24 cellular contexts compared by ENCODE assay signal in genomic region chr20:57695940-57696339, GRCh38. TPM values are rescaled to one million over a fixed set of nuclear protein-coding genes. Genes with fewer than 3 reads are reported as not detected.
DNase-seq lines count a peak whose midpoint lies in the region; ATAC-seq and TF ChIP-seq lines count a peak whose summit lies in the region.
"Had no signal": no experiment of that assay in that cellular context is flagged by ENCODE, and none has a peak within 500 bp of the region (broad histone marks: within the 10 kb centered on the region; RNA-seq: fewer than 3 reads in every experiment).

No MANE protein-coding gene starts in this region.

- H3K9me3 ChIP-seq in thoracic aorta = no peaks in the 10 kb centered on the region

- H3K27ac Mint-ChIP-seq in T-helper 2 cell treated with Interferon-gamma antibody and Interleukin-4, amounts not matched to agents 5 μg/mL and 100 μg/mL, for 36 hours = no peak overlapping the region
- H3K27ac Mint-ChIP-seq: activated CD8-positive, alpha-beta memory T cell treated with anti-CD3 and anti-CD28 coated beads, Interleukin-2, amount 10 ng/mL, durations not matched to agents 7 days and 5 days; activated T-helper 17 cell treated with anti-CD3 and anti-CD28 coated beads, Interleukin-2, amount 50 U/mL, for 72 hours; IgD-negative memory B cell; nephron progenitor cell; progenitor cell of endocrine pancreas; stimulated activated naive CD8-positive, alpha-beta T cell treated with anti-CD3 and anti-CD28 coated beads, Interleukin-15, Interleukin-2, amounts not matched to agents 100 ng/mL and 50 ng/mL, for 24 hours; type B pancreatic cell had no signal

- TF ChIP-seq CTCF in thoracic aorta (IDR thresholded peaks at IDR 0.05) (no peak), GM13977 (IDR thresholded peaks at IDR 0.05; ENCODE audit: extremely low read depth, insufficient read depth, missing control alignments) (no peak)

- no peak overlapping the region for H3K4me3 Mint-ChIP-seq in T-helper 2 cell treated with Interferon-gamma antibody and Interleukin-4, amounts not matched to agents 5 μg/mL and 100 μg/mL, for 36 hours
- H3K4me3 Mint-ChIP-seq: activated CD8-positive, alpha-beta memory T cell treated with anti-CD3 and anti-CD28 coated beads, Interleukin-2, amount 10 ng/mL, durations not matched to agents 7 days and 5 days; activated naive CD8-positive, alpha-beta T cell; activated T-helper 17 cell treated with anti-CD3 and anti-CD28 coated beads, Interleukin-2, amount 50 U/mL, for 72 hours; endodermal cell; nephron progenitor cell; stimulated activated naive CD8-positive, alpha-beta T cell treated with anti-CD3 and anti-CD28 coated beads, Interleukin-15, Interleukin-2, amounts not matched to agents 100 ng/mL and 50 ng/mL, for 24 hours; type B pancreatic cell had no signal

- DNase-seq in NCI-H1417 (lab: John Stamatoyannopoulos, UW) = peak in 2 of 3 experiments; percentile 24 to 64
- DNase-seq in NCI-H1417 treated with DMSO at 0.1 percent for 48 hours (lab: John Stamatoyannopoulos, UW) = no peak
- peak; percentile 70 for DNase-seq in NCI-H2171 treated with DMSO at 0.1 percent for 48 hours (lab: John Stamatoyannopoulos, UW)
- DNase-seq in caudate nucleus (lab: John Stamatoyannopoulos, UW) = no peak
- no peak for DNase-seq in thoracic aorta (ENCODE audit: low spot score)
- DNase-seq in T-helper 2 cell treated with Interferon-gamma antibody and Interleukin-4, amounts not matched to agents 5 μg/mL and 100 μg/mL, for 36 hours (ENCODE audit: low spot score) = no peak
- no peak for DNase-seq in GM13977 (ENCODE audit: low spot score)
- DNase-seq: activated CD4-positive, alpha-beta T cell treated with anti-CD3 and anti-CD28 coated beads for 48 hours; activated CD8-positive, alpha-beta memory T cell treated with anti-CD3 and anti-CD28 coated beads, Interleukin-2, amount 10 ng/mL, durations not matched to agents 7 days and 5 days; endodermal cell; MM.1S; NCI-H1694 treated with DMSO at 0.1 percent for 48 hours; NCI-H345; nephron progenitor cell; stimulated activated CD4-positive, alpha-beta T cell treated with anti-CD3 and anti-CD28 coated beads, Interleukin-4, amount 100 ng/mL, for 1 hour had no signal

- no peaks in the 10 kb centered on the region for H3K36me3 Mint-ChIP-seq in T-helper 2 cell treated with Interferon-gamma antibody and Interleukin-4, amounts not matched to agents 5 μg/mL and 100 μg/mL, for 36 hours (ENCODE audit: low read depth)
- H3K36me3 Mint-ChIP-seq: activated CD8-positive, alpha-beta memory T cell treated with anti-CD3 and anti-CD28 coated beads, Interleukin-2, amount 10 ng/mL, durations not matched to agents 7 days and 5 days; type B pancreatic cell had no signal

- peaks cover 48 to 99% of the 10 kb centered on the region in 2 donors for H3K4me1 ChIP-seq in thoracic aorta (ENCODE audit: control insufficient read depth in 1 of 2, low read depth in 2 of 2)

- ATAC-seq in thoracic aorta (ENCODE audit: insufficient number of reproducible peaks, low FRiP score, low read depth) (no peak), GM21529 (IDR thresholded peaks at IDR 0.05; ENCODE audit: unreplicated experiment) (no peak)
- ATAC-seq: activated CD8-positive, alpha-beta memory T cell treated with anti-CD3 and anti-CD28 coated beads, Interleukin-2, amount 10 ng/mL, durations not matched to agents 7 days and 5 days; activated T-helper 17 cell treated with anti-CD3 and anti-CD28 coated beads, Interleukin-2, amount 50 U/mL, for 72 hours had no signal

- H3K27ac ChIP-seq in caudate nucleus (ENCODE audit: low read depth, low read length) (peak overlapping the region; percentile 26), thoracic aorta (peak overlapping the region; percentile 22 to 55)
- H3K27ac ChIP-seq: HL-60 had no signal

- no peaks in the 10 kb centered on the region for H3K27me3 ChIP-seq in thoracic aorta (replicated peaks; ENCODE audit: insufficient read depth)

- no peaks in the 10 kb centered on the region for H3K27me3 Mint-ChIP-seq in T-helper 2 cell treated with Interferon-gamma antibody and Interleukin-4, amounts not matched to agents 5 μg/mL and 100 μg/mL, for 36 hours (ENCODE audit: low read depth)
- H3K27me3 Mint-ChIP-seq: activated naive CD8-positive, alpha-beta T cell; activated T-helper 17 cell treated with anti-CD3 and anti-CD28 coated beads, Interleukin-2, amount 50 U/mL, for 72 hours; progenitor cell of endocrine pancreas; stimulated activated naive CD8-positive, alpha-beta T cell treated with anti-CD3 and anti-CD28 coated beads, Interleukin-15, Interleukin-2, amounts not matched to agents 100 ng/mL and 50 ng/mL, for 24 hours had no signal

- H3K9me3 Mint-ChIP-seq in T-helper 2 cell treated with Interferon-gamma antibody and Interleukin-4, amounts not matched to agents 5 μg/mL and 100 μg/mL, for 36 hours = no peaks in the 10 kb centered on the region
- H3K9me3 Mint-ChIP-seq: activated T-helper 17 cell treated with anti-CD3 and anti-CD28 coated beads, Interleukin-2, amount 50 U/mL, for 72 hours; endodermal cell; IgD-negative memory B cell; nephron progenitor cell; stimulated activated naive CD8-positive, alpha-beta T cell treated with anti-CD3 and anti-CD28 coated beads, Interleukin-15, Interleukin-2, amounts not matched to agents 100 ng/mL and 50 ng/mL, for 24 hours; type B pancreatic cell had no signal

- H3K4me1 Mint-ChIP-seq in T-helper 2 cell treated with Interferon-gamma antibody and Interleukin-4, amounts not matched to agents 5 μg/mL and 100 μg/mL, for 36 hours (ENCODE audit: low read depth) = peaks cover 7% of the 10 kb centered on the region

- no peaks in the 10 kb centered on the region for H3K36me3 ChIP-seq in thoracic aorta

- in situ Hi-C loops in GM13977 (cut with MboI; ENCODE audit: low pct_unique_long_range_greater_than_20kb, low sequenced_read_pairs, unreplicated experiment) = no loop called here

- no peak overlapping the region for H3K4me3 ChIP-seq in thoracic aorta
- H3K4me3 ChIP-seq: skin epidermis had no signal

RNA-seq across cellular contexts. Expression of gene PMEPA1, which starts 13.9 kb away (rescaled TPM):
- total RNA-seq in thoracic aorta = 100 to 1,000 TPM in 1 of 2 donors, 10 to 100 TPM in 1; 68.4 to 104 TPM

Comparison
In these comparisons a context has a peak if more than half of its experiments do, and no peak if none do; other contexts are left out.
1. DNase-seq: peak in NCI-H1417 (2 of 3) and NCI-H2171 treated with DMSO at 0.1 percent for 48 hours (single experiment); none in NCI-H1417 treated with DMSO at 0.1 percent for 48 hours (single experiment), caudate nucleus (0 of 61), thoracic aorta (single experiment), T-helper 2 cell treated with Interferon-gamma antibody and Interleukin-4, amounts not matched to agents 5 μg/mL and 100 μg/mL, for 36 hours (single experiment) and GM13977 (single experiment).